ENCODE assay signal across 28 cellular contexts in the genomic region with DNA sequence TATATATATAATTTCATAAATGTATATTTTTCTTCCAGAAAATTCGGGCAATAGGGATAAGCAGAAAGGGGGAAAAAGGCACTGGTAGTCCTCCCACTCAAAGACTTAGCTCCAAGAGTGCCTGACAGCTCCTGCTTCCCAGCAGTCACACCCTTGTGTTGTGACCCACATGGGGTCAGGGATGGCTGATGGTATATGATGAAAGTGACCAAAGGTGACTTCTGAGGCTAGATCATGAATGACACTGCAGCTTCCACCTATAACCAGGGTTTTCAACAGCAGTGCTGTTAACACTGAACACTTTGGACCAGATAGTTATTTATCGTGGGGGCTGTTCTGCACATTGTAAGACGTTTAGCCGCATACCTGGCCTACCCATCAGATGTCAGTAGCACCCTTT.
"Had no signal": no experiment of that assay in that cellular context is flagged by ENCODE, and none has a peak within 500 bp of the region (broad histone marks: within the 10 kb centered on the region; RNA-seq: fewer than 3 reads in every experiment).

No MANE protein-coding gene starts in this region.

- H3K9me3 ChIP-seq: heart right ventricle, mucosa of descending colon, neutrophil, pancreas, suprapubic skin, transverse colon, upper lobe of right lung, uterus had no signal

- H3K27me3 ChIP-seq: dorsolateral prefrontal cortex, heart right ventricle, pancreas, suprapubic skin, transverse colon, upper lobe of right lung, uterus had no signal

- DNase-seq: dorsolateral prefrontal cortex; effector CD4-positive, alpha-beta T cell; foreskin melanocyte; glutamatergic neuron; heart right ventricle; hypothalamus; immature natural killer cell; mesenchymal stem cell; mucosa of descending colon; naive B cell; pancreas; retina; stimulated activated CD4-positive, alpha-beta T cell treated with anti-CD3 and anti-CD28 coated beads, Interleukin-4, amount 100 ng/mL, for 4 hours; stimulated activated naive B cell treated with anti-CD40 and anti-IgM and Interleukin-4, amounts not matched to agents 10 μg/mL and 1 μg/mL and 100 μg/mL, for 72 hours; transverse colon; upper lobe of right lung; uterus had no signal

- H3K4me1 ChIP-seq: upper lobe of right lung, uterus had no signal

- H3K36me3 ChIP-seq: heart right ventricle, neutrophil, pancreas, suprapubic skin, transverse colon, upper lobe of right lung, uterus had no signal

- H3K36me3 Mint-ChIP-seq: immature natural killer cell; mesothelial cell of epicardium; naive B cell; natural killer cell treated with Interleukin-12 subunit alpha and Interleukin-12 subunit beta and Interleukin-15 and Interleukin-18, amount 100 ng/mL, for 72 hours; stimulated activated naive B cell treated with anti-CD40 and anti-IgM and Interleukin-4, amounts not matched to agents 10 μg/mL and 1 μg/mL and 100 μg/mL, for 72 hours had no signal

- H3K27ac ChIP-seq: dorsolateral prefrontal cortex, epithelial cell of prostate, heart right ventricle, neutrophil, pancreas, suprapubic skin, transverse colon, upper lobe of right lung, uterus had no signal

- FAIRE-seq: colon, keratinocyte, pancreas had no signal

- ATAC-seq: esophagus mucosa; heart right ventricle; mucosa of descending colon; natural killer cell treated with Interleukin-12 subunit alpha and Interleukin-12 subunit beta and Interleukin-15 and Interleukin-18, amount 100 ng/mL, for 72 hours; pancreas; sciatic nerve; stimulated activated naive B cell treated with anti-CD40 and anti-IgM and Interleukin-4, amounts not matched to agents 10 μg/mL and 1 μg/mL and 100 μg/mL, for 72 hours; upper lobe of right lung had no signal

- H3K9me3 Mint-ChIP-seq: immature natural killer cell; mesothelial cell of epicardium; naive B cell; natural killer cell treated with Interleukin-12 subunit alpha and Interleukin-12 subunit beta and Interleukin-15 and Interleukin-18, amount 100 ng/mL, for 72 hours; neural crest cell; stimulated activated naive B cell treated with anti-CD40 and anti-IgM and Interleukin-4, amounts not matched to agents 10 μg/mL and 1 μg/mL and 100 μg/mL, for 72 hours; stimulated activated naive CD8-positive, alpha-beta T cell treated with anti-CD3 and anti-CD28 coated beads, Interleukin-15, Interleukin-2, amounts not matched to agents 100 ng/mL and 50 ng/mL, for 24 hours had no signal

- H3K4me3 ChIP-seq: dorsolateral prefrontal cortex, heart right ventricle, mucosa of descending colon, pancreas, suprapubic skin, transverse colon, upper lobe of right lung, uterus had no signal

- H3K4me3 Mint-ChIP-seq: immature natural killer cell; mesothelial cell of epicardium; naive B cell; natural killer cell treated with Interleukin-12 subunit alpha and Interleukin-12 subunit beta and Interleukin-15 and Interleukin-18, amount 100 ng/mL, for 72 hours; neural crest cell; stimulated activated naive B cell treated with anti-CD40 and anti-IgM and Interleukin-4, amounts not matched to agents 10 μg/mL and 1 μg/mL and 100 μg/mL, for 72 hours; stimulated activated naive CD8-positive, alpha-beta T cell treated with anti-CD3 and anti-CD28 coated beads, Interleukin-15, Interleukin-2, amounts not matched to agents 100 ng/mL and 50 ng/mL, for 24 hours had no signal

- H3K27ac Mint-ChIP-seq: immature natural killer cell; mesothelial cell of epicardium; natural killer cell treated with Interleukin-12 subunit alpha and Interleukin-12 subunit beta and Interleukin-15 and Interleukin-18, amount 100 ng/mL, for 72 hours; stimulated activated naive B cell treated with anti-CD40 and anti-IgM and Interleukin-4, amounts not matched to agents 10 μg/mL and 1 μg/mL and 100 μg/mL, for 72 hours; stimulated activated naive CD8-positive, alpha-beta T cell treated with anti-CD3 and anti-CD28 coated beads, Interleukin-15, Interleukin-2, amounts not matched to agents 100 ng/mL and 50 ng/mL, for 24 hours had no signal

- H3K4me1 Mint-ChIP-seq: immature natural killer cell, naive B cell had no signal
